In the genomic region with DNA sequence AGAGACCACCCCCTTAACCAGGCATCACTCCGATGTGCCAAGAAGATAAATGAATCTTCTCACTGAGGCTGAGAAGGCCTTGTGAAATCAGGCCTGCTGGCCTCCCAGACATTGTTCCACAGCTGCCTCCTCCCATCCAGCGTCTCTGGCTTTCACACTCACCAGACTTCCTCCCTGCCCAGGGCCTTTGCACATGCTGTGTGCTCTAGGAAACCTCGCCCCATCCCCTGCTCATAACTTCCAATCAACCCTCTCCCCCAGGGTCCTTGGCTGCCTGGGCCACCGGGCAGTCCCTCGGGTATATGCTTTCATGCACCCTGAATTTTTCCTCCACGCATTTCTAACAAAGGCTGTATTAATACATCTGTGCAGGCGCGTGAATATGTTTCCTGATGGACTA, we compare ENCODE assay signal across 22 cellular contexts. TPM values are rescaled to one million over a fixed set of nuclear protein-coding genes. Genes with fewer than 3 reads are reported as not detected.
A peak's percentile ranks its signal among the peaks of the same experiment; 100 is the strongest.
DNase-seq lines count a peak whose midpoint lies in the region; ATAC-seq and TF ChIP-seq lines count a peak whose summit lies in the region.
"Had no signal": no experiment of that assay in that cellular context is flagged by ENCODE, and none has a peak within 500 bp of the region (broad histone marks: within the 10 kb centered on the region; RNA-seq: fewer than 3 reads in every experiment).

No MANE protein-coding gene starts in this region.

- no peak for DNase-seq in Calu3
- DNase-seq in effector memory CD8-positive, alpha-beta T cell = no peak
- DNase-seq in sigmoid colon = peak; percentile 58
- DNase-seq in stimulated activated CD4-positive, alpha-beta T cell treated with anti-CD3 and anti-CD28 coated beads, Interleukin-2, amount 100 ng/mL, for 48 hours = no peak
- no peak for DNase-seq in T1000 (lab: John Stamatoyannopoulos, UW)
- DNase-seq in NCI-H1694 (lab: John Stamatoyannopoulos, UW) = no peak
- DNase-seq: COR-L47, DMS 273 treated with DMSO at 0.1 percent for 48 hours, DMS79, HCEC 1CT, NCI-H1694 treated with DMSO at 0.1 percent for 48 hours, NCI-H2081, NCI-H226, NCI-H524 treated with DMSO at 0.1 percent for 48 hours had no signal

- no peak overlapping the region for H3K9ac ChIP-seq in OCI-LY3 (ENCODE audit: low read length)

- TF ChIP-seq CTCF in Calu3 (IDR thresholded peaks at IDR 0.05; ENCODE audit: unreplicated experiment) (no peak), OCI-LY3 (IDR thresholded peaks at IDR 0.05; ENCODE audit: low read depth, low read length) (no peak), sigmoid colon (IDR thresholded peaks at IDR 0.05) (no peak)

- no peaks in the 10 kb centered on the region for H3K79me2 ChIP-seq in OCI-LY3 (ENCODE audit: low read length)

- no peaks in the 10 kb centered on the region for H3K9me3 Mint-ChIP-seq in Calu3 (ENCODE audit: low read depth, unreplicated experiment)
- no peaks in the 10 kb centered on the region for H3K9me3 Mint-ChIP-seq in effector memory CD8-positive, alpha-beta T cell
- H3K9me3 Mint-ChIP-seq: CD4-positive, alpha-beta T cell; GM23338 had no signal

- BruUV-seq in Calu3 (replicated peaks; lab: Mats Ljungman, UMichigan) = no TSS peak

- peak overlapping the region; percentile 27 for H3K4me3 Mint-ChIP-seq in Calu3 (ENCODE audit: low read depth, unreplicated experiment)
- peak overlapping the region in 1 of 2 donors; percentile 22 for H3K4me3 Mint-ChIP-seq in effector memory CD8-positive, alpha-beta T cell
- H3K4me3 Mint-ChIP-seq: CD4-positive, alpha-beta T cell; GM23338 had no signal

- no peaks in the 10 kb centered on the region for H4K20me1 ChIP-seq in OCI-LY3 (ENCODE audit: insufficient read depth, low read length)
- H4K20me1 ChIP-seq: BLaER1 treated with 17β-estradiol and CSF1 and Interleukin-3, amounts not matched to agents 10 nM and 100 nM had no signal

- H3K4me3 ChIP-seq in OCI-LY3 (ENCODE audit: low read length) (no peak overlapping the region), sigmoid colon (no peak overlapping the region)
- H3K4me3 ChIP-seq: BLaER1 treated with 17β-estradiol and CSF1 and Interleukin-3, amounts not matched to agents 10 nM and 100 nM; GM23338; MG63; PC-9; SJSA1 had no signal

- intact Hi-C loops in Calu3 (cut with micrococcal nuclease; ENCODE audit: unreplicated experiment) = no loop called here
- intact Hi-C loops in sigmoid colon (cut with DNase I) = loop anchor here (1.0 to 10.0 kb wide), 2 partner anchors 220 to 432 kb away; partner anchors contain the start of gene BNIP1

- peaks cover 15% of the 10 kb centered on the region; the same call in 1 of the 2 replicates for H3K4me1 ChIP-seq in OCI-LY3 (ENCODE audit: low read length)
- H3K4me1 ChIP-seq in sigmoid colon = peaks cover 0 to 37% (median 20%) of the 10 kb centered on the region in 4 donors

- ATAC-seq in effector memory CD8-positive, alpha-beta T cell (replicated peaks) = no peak
- ATAC-seq in HG03135 (IDR thresholded peaks at IDR 0.05; ENCODE audit: unreplicated experiment) = no peak

- no peak overlapping the region for H3K27ac Mint-ChIP-seq in Calu3 (ENCODE audit: unreplicated experiment)
- H3K27ac Mint-ChIP-seq in effector memory CD8-positive, alpha-beta T cell = peak overlapping the region; percentile 52 to 72
- H3K27ac Mint-ChIP-seq: CD4-positive, alpha-beta T cell; GM23338 had no signal

- WGBS in sigmoid colon, 2 donors = 52 to 63% methylated on average over 8 of the region's 8 CpGs

- no peak for TF ChIP-seq EP300 in sigmoid colon (IDR thresholded peaks at IDR 0.05)

- no peaks in the 10 kb centered on the region for H3K36me3 ChIP-seq in OCI-LY3 (replicated peaks; ENCODE audit: low read depth, low read length)
- H3K36me3 ChIP-seq in sigmoid colon = no peaks in the 10 kb centered on the region
- H3K36me3 ChIP-seq: BLaER1 treated with 17β-estradiol and CSF1 and Interleukin-3, amounts not matched to agents 10 nM and 100 nM; MG63; SJSA1 had no signal

- peaks cover 8% of the 10 kb centered on the region for H3K4me1 Mint-ChIP-seq in Calu3 (ENCODE audit: low read depth, unreplicated experiment)
- H3K4me1 Mint-ChIP-seq in effector memory CD8-positive, alpha-beta T cell (ENCODE audit: low read depth in 2 of 2) = peaks cover 8 to 37% of the 10 kb centered on the region in 2 donors

- no peak overlapping the region for H2AFZ ChIP-seq in OCI-LY3 (ENCODE audit: low read depth, low read length)
- H2AFZ ChIP-seq: GM23338, PC-9 had no signal

- peak overlapping the region; percentile 80; the same call in 1 of the 2 replicates for H3K4me2 ChIP-seq in OCI-LY3 (ENCODE audit: low read length)
- H3K4me2 ChIP-seq: GM23338 had no signal

- H3K36me3 Mint-ChIP-seq in Calu3 (ENCODE audit: insufficient read depth, unreplicated experiment) = peaks cover 6% of the 10 kb centered on the region
- H3K36me3 Mint-ChIP-seq in effector memory CD8-positive, alpha-beta T cell (ENCODE audit: insufficient read depth) = peaks cover 10% of the 10 kb centered on the region

- CTCF ChIA-PET in Calu3 (lab: Charles Lee) = interaction anchor here (1.0 to 1.1 kb wide), 2 partner anchors 53 to 216 kb away, joined by 4 to 9 read pairs; no protein-coding TSS in a partner anchor

- H3K9me3 ChIP-seq in OCI-LY3 (ENCODE audit: insufficient read depth, low read length) (no peaks in the 10 kb centered on the region), sigmoid colon (no peaks in the 10 kb centered on the region)
- H3K9me3 ChIP-seq: BLaER1 treated with 17β-estradiol and CSF1 and Interleukin-3, amounts not matched to agents 10 nM and 100 nM; MG63; SJSA1 had no signal

- peaks cover 45% of the 10 kb centered on the region for H3K27me3 Mint-ChIP-seq in Calu3 (ENCODE audit: unreplicated experiment)
- H3K27me3 Mint-ChIP-seq in effector memory CD8-positive, alpha-beta T cell = peaks cover 12 to 20% of the 10 kb centered on the region in 2 donors

- H3K27ac ChIP-seq in OCI-LY3 (ENCODE audit: low read length) (no peak overlapping the region), sigmoid colon (no peak overlapping the region)
- H3K27ac ChIP-seq: PC-9, SJSA1 had no signal

- H3K27me3 ChIP-seq in OCI-LY3 (ENCODE audit: low read depth, low read length) (peaks cover 25% of the 10 kb centered on the region), sigmoid colon (peaks cover 0 to 5% (median 0%) of the 10 kb centered on the region in 3 donors)
- H3K27me3 ChIP-seq: BLaER1 treated with 17β-estradiol and CSF1 and Interleukin-3, amounts not matched to agents 10 nM and 100 nM; SJSA1 had no signal

- no peak for TF ChIP-seq POLR2A in sigmoid colon (IDR thresholded peaks at IDR 0.05)

RNA-seq across cellular contexts. Expression of gene DUSP1, which starts 58.4 kb away (rescaled TPM):
- total RNA-seq in Calu3 (2022) = 38.1 and 50.5 TPM in 2 replicates
- 1,000 to 10,000 TPM in 1 of 4 donors, 100 to 1,000 TPM in 3; 449 to 1,033 (median 779) TPM for total RNA-seq in sigmoid colon
- 100 to 1,000 TPM in 2 of 3 donors, 10 to 100 TPM in 1; 99.9 to 253 (median 136) TPM for polyA plus RNA-seq in sigmoid colon
